Comparison of ENCODE assay signal across 1 cellular context in genomic region chr1:174198192-174198591, GRCh38.
A peak's percentile ranks its signal among the peaks of the same experiment; 100 is the strongest.
TF ChIP-seq lines count a peak whose summit lies in the region.

No MANE protein-coding gene starts in this region.

TF ChIP-seq in K562, 482 proteins besides CTCF, POLR2A, EP300 and RAD21:
- TF ChIP-seq C11orf30 (IDR thresholded peaks at IDR 0.05; ENCODE audit: low read depth), result peak; percentile 77
- no peak for TF ChIP-seq PBX2 (CRISPR knock-in tag; IDR thresholded peaks at IDR 0.05; ENCODE audit: low read depth)
- 0 out of 2 replicates have a peak, but pooled peaks have one; percentile 12 for TF ChIP-seq PBX2 (tag; conservative IDR thresholded peaks at IDR 0.05; ENCODE audit: low read depth)
- no peak for TF ChIP-seq ZNF785 (CRISPR knock-in tag; IDR thresholded peaks at IDR 0.05)
- TF ChIP-seq MTA3 (IDR thresholded peaks at IDR 0.05; ENCODE audit: borderline replicate concordance), result no peak
- TF ChIP-seq RNF2 (IDR thresholded peaks at IDR 0.05), result no peak
- peak; percentile 77 for TF ChIP-seq NFE2L1 (tag; IDR thresholded peaks at IDR 0.05; ENCODE audit: borderline replicate concordance, low read depth)
- no peak for TF ChIP-seq CEBPZ (IDR thresholded peaks at IDR 0.05; ENCODE audit: borderline replicate concordance, low read depth, low read length)
- peak; percentile 39; the same call in 1 of the 2 replicates for TF ChIP-seq MAFK (IDR thresholded peaks at IDR 0.05; ENCODE audit: low read length)
- TF ChIP-seq MAFG (tag; conservative IDR thresholded peaks at IDR 0.05), result peak; percentile 90
- no peak for TF ChIP-seq MTA2 (IDR thresholded peaks at IDR 0.05; ENCODE audit: low read depth)
- no peak for TF ChIP-seq ZNF444 (CRISPR knock-in tag; IDR thresholded peaks at IDR 0.05)
- peak; percentile 68; the same call in 1 of the 2 replicates for TF ChIP-seq MAFF (IDR thresholded peaks at IDR 0.05; ENCODE audit: low read length)
- no peak for TF ChIP-seq POLR2B (IDR thresholded peaks at IDR 0.05; ENCODE audit: low read depth, partially characterized antibody)
- TF ChIP-seq ARID1B (IDR thresholded peaks at IDR 0.05), result peak; percentile 30; the same call in 1 of the 2 replicates
- 0 out of 2 replicates have a peak, but pooled peaks have one; percentile 28 for TF ChIP-seq ZNF592 (IDR thresholded peaks at IDR 0.05)
- peak; percentile 73 for TF ChIP-seq NFE2 (IDR thresholded peaks at IDR 0.05; ENCODE audit: low read depth)
- TF ChIP-seq ZNF316 (IDR thresholded peaks at IDR 0.05), result peak; percentile 69
